In the genomic region with DNA sequence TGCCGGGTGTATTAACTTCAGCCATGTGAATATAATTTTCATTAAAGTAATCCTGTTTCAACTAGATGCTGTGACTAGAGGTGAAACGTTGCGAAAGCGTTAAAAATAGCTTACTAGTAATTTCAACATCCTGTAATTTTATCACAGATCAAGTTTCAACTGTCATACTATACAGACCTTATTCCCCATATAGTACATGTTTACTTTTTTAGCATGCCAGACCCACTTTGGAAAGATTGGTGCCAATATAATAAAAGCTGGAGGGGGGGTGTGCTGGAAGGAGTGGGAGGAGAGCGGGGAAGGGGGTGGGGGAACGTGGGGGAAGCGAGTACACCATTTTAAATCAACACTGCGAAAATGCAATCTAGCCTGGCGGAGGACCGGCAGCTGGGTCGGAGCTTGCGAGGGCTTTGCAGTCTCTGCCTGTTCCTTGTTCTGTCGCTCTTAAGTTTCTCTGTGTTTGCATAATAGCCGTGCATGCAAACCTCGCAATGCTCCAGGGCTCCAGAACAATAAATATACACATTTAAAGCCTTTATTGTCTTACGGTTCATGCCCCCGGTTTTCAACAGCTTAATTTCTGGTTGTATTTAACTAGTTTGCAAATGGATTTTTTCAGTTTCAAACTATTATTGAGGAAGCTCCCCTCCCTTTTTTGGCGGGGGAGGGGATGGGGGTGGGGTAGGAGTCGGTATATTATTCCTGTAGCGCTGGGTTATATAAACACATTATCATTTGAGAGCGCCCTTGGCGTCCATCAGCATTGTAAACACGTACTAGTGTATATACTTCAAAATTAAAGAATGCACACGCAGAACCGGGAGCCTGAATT, we compare ENCODE assay signal across 8 cellular contexts. TPM values are rescaled to one million over a fixed set of nuclear protein-coding genes. Genes with fewer than 3 reads are reported as not detected.
A peak's percentile ranks its signal among the peaks of the same experiment; 100 is the strongest.
DNase-seq lines count a peak whose midpoint lies in the region; ATAC-seq and TF ChIP-seq lines count a peak whose summit lies in the region.

No MANE protein-coding gene starts in this region.

- WGBS in lower leg skin, 2 donors = 0 to 1% methylated on average over 25 of the region's 25 CpGs

- peak overlapping the region; percentile 44 for H3K27ac ChIP-seq in duodenal mucosa (ENCODE audit: low read depth, low read length)

- CTCF ChIA-PET in activated CD4-positive, alpha-beta T cell treated with anti-CD3 and anti-CD28 coated beads for 36 hours (lab: Charles Lee) = interaction anchor here (0.6 to 4.4 kb wide), 13 partner anchors 9 to 343 kb away, joined by 3 to 26 read pairs (median 7); no protein-coding TSS in a partner anchor

- peak overlapping the region; percentile 66 to 99 for H3K9ac ChIP-seq in duodenal mucosa (ENCODE audit: low read depth in 1 of 2, low read length in 2 of 2)

- H3K4me1 ChIP-seq in duodenal mucosa (ENCODE audit: control insufficient read depth in 1 of 2, insufficient read depth in 2 of 2, low read length in 2 of 2) = peaks cover 37 to 41% of the 10 kb centered on the region in 2 donors

- H3K27me3 Mint-ChIP-seq in activated CD4-positive, alpha-beta T cell treated with anti-CD3 and anti-CD28 coated beads for 36 hours = no peaks in the 10 kb centered on the region
- H3K27me3 Mint-ChIP-seq in stimulated activated naive B cell treated with anti-CD40 and anti-IgM and Interleukin-4, amounts not matched to agents 10 μg/mL and 1 μg/mL and 100 μg/mL, for 72 hours = no peaks in the 10 kb centered on the region

- no peak for TF ChIP-seq POLR2A in lower leg skin (IDR thresholded peaks at IDR 0.05)

- TF ChIP-seq CTCF in lower leg skin (IDR thresholded peaks at IDR 0.05) = no peak

- POLR2A ChIA-PET in activated CD4-positive, alpha-beta T cell treated with anti-CD3 and anti-CD28 coated beads for 36 hours (lab: Charles Lee) = interaction anchor here (0.6 to 6.5 kb wide), 12 partner anchors 37 to 286 kb away, joined by 3 to 74 read pairs (median 3); no protein-coding TSS in a partner anchor

- H3K36me3 Mint-ChIP-seq in activated CD4-positive, alpha-beta T cell treated with anti-CD3 and anti-CD28 coated beads for 36 hours (ENCODE audit: low read depth) = peaks cover 23% of the 10 kb centered on the region
- H3K36me3 Mint-ChIP-seq in stimulated activated naive B cell treated with anti-CD40 and anti-IgM and Interleukin-4, amounts not matched to agents 10 μg/mL and 1 μg/mL and 100 μg/mL, for 72 hours = peaks cover 30 to 38% of the 10 kb centered on the region in 2 donors

- H3K9me3 ChIP-seq in duodenal mucosa (ENCODE audit: control insufficient read depth in 1 of 2, low read length in 2 of 2) = no peaks in the 10 kb centered on the region

- DNase-seq in AG20443 (ENCODE audit: low spot score) = peak; percentile 49
- peak; percentile 70 for DNase-seq in NCI-H2171 treated with DMSO at 0.1 percent for 48 hours (lab: John Stamatoyannopoulos, UW)
- peak; percentile 78 for DNase-seq in activated CD4-positive, alpha-beta T cell treated with anti-CD3 and anti-CD28 coated beads for 36 hours
- DNase-seq in lower leg skin (ENCODE audit: low spot score in 2 of 2) = peak; percentile 59 to 90
- peak; percentile 73 for DNase-seq in stimulated activated naive B cell treated with anti-CD40 and anti-IgM and Interleukin-4, amounts not matched to agents 10 μg/mL and 1 μg/mL and 100 μg/mL, for 72 hours

- peak overlapping the region; percentile 82 to 98 for H3K4me3 ChIP-seq in duodenal mucosa (ENCODE audit: low read depth in 1 of 2, low read length in 2 of 2)
- peak overlapping the region; percentile 64 for H3K4me3 ChIP-seq in lower leg skin (ENCODE audit: low read depth, poor library complexity, severe bottlenecking)

- peak overlapping the region; percentile 94 for H3K4me3 Mint-ChIP-seq in activated CD4-positive, alpha-beta T cell treated with anti-CD3 and anti-CD28 coated beads for 36 hours
- H3K4me3 Mint-ChIP-seq in stimulated activated naive B cell treated with anti-CD40 and anti-IgM and Interleukin-4, amounts not matched to agents 10 μg/mL and 1 μg/mL and 100 μg/mL, for 72 hours = peak overlapping the region; percentile 91 to 95

- intact Hi-C loops in activated CD4-positive, alpha-beta T cell treated with anti-CD3 and anti-CD28 coated beads for 36 hours (cut with DNase I, micrococcal nuclease) = loop anchor here (2.0 to 5.0 kb wide), 5 partner anchors 17 to 1993 kb away; partner anchors contain the start of genes CCDC6 (in 1 of the 2) and NRBF2 (in 1 of the 2)
- intact Hi-C loops in lower leg skin (cut with DNase I; ENCODE audit: low total_unique reads) = no loop called here

- H3K27ac Mint-ChIP-seq in activated CD4-positive, alpha-beta T cell treated with anti-CD3 and anti-CD28 coated beads for 36 hours = peak overlapping the region; percentile 100
- peak overlapping the region; percentile 100 for H3K27ac Mint-ChIP-seq in stimulated activated naive B cell treated with anti-CD40 and anti-IgM and Interleukin-4, amounts not matched to agents 10 μg/mL and 1 μg/mL and 100 μg/mL, for 72 hours

- H3K27me3 ChIP-seq in duodenal mucosa (ENCODE audit: control insufficient read depth in 1 of 2, insufficient read depth in 2 of 2, low read length in 2 of 2) = no peaks in the 10 kb centered on the region

- peaks cover 39% of the 10 kb centered on the region for H3K4me1 Mint-ChIP-seq in activated CD4-positive, alpha-beta T cell treated with anti-CD3 and anti-CD28 coated beads for 36 hours
- peaks cover 19 to 42% of the 10 kb centered on the region in 2 donors for H3K4me1 Mint-ChIP-seq in stimulated activated naive B cell treated with anti-CD40 and anti-IgM and Interleukin-4, amounts not matched to agents 10 μg/mL and 1 μg/mL and 100 μg/mL, for 72 hours

- H3K36me3 ChIP-seq in duodenal mucosa (ENCODE audit: control insufficient read depth in 1 of 2, insufficient read depth in 2 of 2, low read length in 2 of 2) = no peaks in the 10 kb centered on the region

- peak; percentile 38 for ATAC-seq in GM18873 (IDR thresholded peaks at IDR 0.05; ENCODE audit: low FRiP score, unreplicated experiment)
- ATAC-seq in HG03066 (IDR thresholded peaks at IDR 0.05; ENCODE audit: low read depth, unreplicated experiment) = peak; percentile 34
- ATAC-seq in activated CD4-positive, alpha-beta T cell treated with anti-CD3 and anti-CD28 coated beads for 36 hours = peak; percentile 7
- peak; percentile 26 to 40 for ATAC-seq in stimulated activated naive B cell treated with anti-CD40 and anti-IgM and Interleukin-4, amounts not matched to agents 10 μg/mL and 1 μg/mL and 100 μg/mL, for 72 hours (replicated peaks)

- H3K9me3 Mint-ChIP-seq in activated CD4-positive, alpha-beta T cell treated with anti-CD3 and anti-CD28 coated beads for 36 hours (ENCODE audit: low read depth) = no peaks in the 10 kb centered on the region
- no peaks in the 10 kb centered on the region for H3K9me3 Mint-ChIP-seq in stimulated activated naive B cell treated with anti-CD40 and anti-IgM and Interleukin-4, amounts not matched to agents 10 μg/mL and 1 μg/mL and 100 μg/mL, for 72 hours

RNA-seq across cellular contexts. Expression of gene ARID5B, which starts 1.3 kb away (rescaled TPM):
- total RNA-seq in activated CD4-positive, alpha-beta T cell treated with anti-CD3 and anti-CD28 coated beads for 36 hours = 100 to 1,000 TPM in 1 of 2 experiments, 10 to 100 TPM in 1; 73.8 to 106 TPM
- total RNA-seq in lower leg skin = 100 to 1,000 TPM in 1 of 4 donors, 10 to 100 TPM in 3; 47.2 to 127 (median 62.8) TPM

Comparison
In these comparisons a context has a peak if more than half of its experiments do, and no peak if none do; other contexts are left out.
1. Peak in every context shown above with its lines: DNase-seq, ATAC-seq, H3K4me3 ChIP-seq and H3K27ac ChIP-seq.